Comparison of ENCODE assay signal across 13 cellular contexts in genomic region chr17:3765981-3766380, GRCh38. TPM values are rescaled to one million over a fixed set of nuclear protein-coding genes. Genes with fewer than 3 reads are reported as not detected.
A peak's percentile ranks its signal among the peaks of the same experiment; 100 is the strongest.
DNase-seq lines count a peak whose midpoint lies in the region; ATAC-seq, FAIRE-seq and TF ChIP-seq lines count a peak whose summit lies in the region.
"Had no signal": no experiment of that assay in that cellular context is flagged by ENCODE, and none has a peak within 500 bp of the region (broad histone marks: within the 10 kb centered on the region; RNA-seq: fewer than 3 reads in every experiment).

No MANE protein-coding gene starts in this region.

- no peak for ATAC-seq in CD4-positive, alpha-beta T cell (ENCODE audit: poor library complexity)
- no peak for ATAC-seq in HCT116
- no peak for ATAC-seq in PC-3

- H3K9me2 ChIP-seq in HCT116 (ENCODE audit: insufficient read depth) (no peaks in the 10 kb centered on the region), PC-3 (replicated peaks; ENCODE audit: low read length) (no peaks in the 10 kb centered on the region)

- intact Hi-C loops in CD4-positive, alpha-beta T cell (cut with DNase I, micrococcal nuclease), result no loop called here
- intact Hi-C loops in HCT116 (cut with micrococcal nuclease), result no loop called here
- intact Hi-C loops in PC-3 (cut with micrococcal nuclease), result no loop called here

- no peak overlapping the region for H4K8ac ChIP-seq in trophoblast cell (ENCODE audit: low read depth, low read length)

- H3K4me1 ChIP-seq in HCT116 (ENCODE audit: control insufficient read depth in 1 of 2, insufficient read depth in 2 of 2, low read length in 2 of 2) (peaks cover 0 to 17% of the 10 kb centered on the region in 2 experiments; a peak in 2 of 4 replicates), astrocyte (ENCODE audit: insufficient read depth, low read length) (peaks cover 16% of the 10 kb centered on the region), osteoblast (ENCODE audit: insufficient read depth, low read length) (no peaks in the 10 kb centered on the region), PC-3 (ENCODE audit: insufficient read depth, low read length) (no peaks in the 10 kb centered on the region), trophoblast cell (ENCODE audit: control insufficient read depth in 1 of 2, insufficient read depth in 2 of 2, low read length in 2 of 2) (no peaks in the 10 kb centered on the region)
- H3K4me1 ChIP-seq: BE2C had no signal

- no peaks in the 10 kb centered on the region for H3K9me3 ChIP-seq in CD4-positive, alpha-beta T cell (ENCODE audit: control insufficient read depth, low read length)
- H3K9me3 ChIP-seq in HCT116 (ENCODE audit: control insufficient read depth in 1 of 2, insufficient read depth in 1 of 2, low read depth in 1 of 2, low read length in 2 of 2), result no peaks in the 10 kb centered on the region
- no peaks in the 10 kb centered on the region for H3K9me3 ChIP-seq in astrocyte (ENCODE audit: insufficient read depth, low read depth, low read length)
- no peaks in the 10 kb centered on the region for H3K9me3 ChIP-seq in osteoblast (ENCODE audit: low read depth, low read length)
- no peaks in the 10 kb centered on the region for H3K9me3 ChIP-seq in PC-3 (ENCODE audit: low read length)
- H3K9me3 ChIP-seq in trophoblast cell (ENCODE audit: insufficient read depth, low read depth, low read length), result peaks cover 7% of the 10 kb centered on the region
- H3K9me3 ChIP-seq: BE2C, thoracic aorta had no signal

- no peak overlapping the region for H2AK5ac ChIP-seq in trophoblast cell (ENCODE audit: low read length)

- CTCF ChIA-PET in CD4-positive, alpha-beta T cell (lab: Charles Lee), result interaction anchor here (1.1 to 3.5 kb wide), 3 partner anchors 21 to 31 kb away, joined by 3 to 23 read pairs (median 5); no protein-coding TSS in a partner anchor
- CTCF ChIA-PET in HCT116 (lab: Charles Lee) (interaction anchor here (1.2 kb wide), 1 partner anchor 28 kb away, joined by 3 read pairs; no protein-coding TSS in a partner anchor), PC-3 (lab: Charles Lee) (no interaction called here)

- H3K4me1 Mint-ChIP-seq in CD4-positive, alpha-beta T cell (ENCODE audit: low read depth), result peaks cover 60% of the 10 kb centered on the region
- H3K4me1 Mint-ChIP-seq in astrocyte (ENCODE audit: low read depth, unreplicated experiment), result peaks cover 12% of the 10 kb centered on the region

- H3K4me3 ChIP-seq in HCT116 (replicated peaks in 1 of 2; ENCODE audit: low read depth in 1 of 2, low read length in 2 of 2), result 0 out of 4 replicates have a peak overlapping the region, but pooled peaks of 1 of the 2 experiments have one; percentile 25
- H3K4me3 ChIP-seq in astrocyte (ENCODE audit: insufficient read depth, low read depth, low read length), result no peak overlapping the region
- no peak overlapping the region for H3K4me3 ChIP-seq in osteoblast (ENCODE audit: insufficient read depth, low read length)
- no peak overlapping the region for H3K4me3 ChIP-seq in PC-3 (ENCODE audit: low read length)
- H3K4me3 ChIP-seq in trophoblast cell (ENCODE audit: low read depth, low read length), result no peak overlapping the region
- H3K4me3 ChIP-seq: thoracic aorta had no signal

- DNase-seq in CD4-positive, alpha-beta T cell, result no peak
- DNase-seq in HCT116 (ENCODE audit: low read depth, low spot score) (no peak), astrocyte (ENCODE audit: low read depth) (no peak), osteoblast (ENCODE audit: insufficient read length, low spot score, missing footprints) (peak; percentile 10), PC-3 (no peak), frontal cortex (ENCODE audit: low spot score in 2 of 2) (no peak), trophoblast cell (no peak)
- DNase-seq: BE2C, islet precursor cell, NCI-H187, SHP77 had no signal

- H3K36me3 ChIP-seq in HCT116 (ENCODE audit: control insufficient read depth in 1 of 2, insufficient read depth in 2 of 2, low read length in 2 of 2) (no peaks in the 10 kb centered on the region), astrocyte (ENCODE audit: insufficient read depth, low read length) (no peaks in the 10 kb centered on the region), osteoblast (ENCODE audit: insufficient read depth, low read length) (no peaks in the 10 kb centered on the region), PC-3 (ENCODE audit: low read depth, low read length) (no peaks in the 10 kb centered on the region), trophoblast cell (ENCODE audit: control insufficient read depth in 1 of 2, insufficient read depth in 2 of 2, low read length in 2 of 2) (no peaks in the 10 kb centered on the region)
- H3K36me3 ChIP-seq: BE2C, thoracic aorta had no signal

- H3K27me3 ChIP-seq in CD4-positive, alpha-beta T cell (ENCODE audit: control insufficient read depth, insufficient read depth, low read length), result no peaks in the 10 kb centered on the region
- H3K27me3 ChIP-seq in HCT116 (ENCODE audit: insufficient read depth, low read length) (no peaks in the 10 kb centered on the region), astrocyte (ENCODE audit: insufficient read depth, low read length) (no peaks in the 10 kb centered on the region), osteoblast (ENCODE audit: insufficient read depth, low read length) (no peaks in the 10 kb centered on the region), PC-3 (ENCODE audit: low read length) (no peaks in the 10 kb centered on the region), trophoblast cell (ENCODE audit: insufficient read depth, low read length) (no peaks in the 10 kb centered on the region)
- H3K27me3 ChIP-seq: BE2C had no signal

- TF ChIP-seq CTCF in CD4-positive, alpha-beta T cell (IDR thresholded peaks at IDR 0.05), result no peak
- TF ChIP-seq CTCF in HCT116 (IDR thresholded peaks at IDR 0.05 in 2 of 3, conservative IDR thresholded peaks at IDR 0.05 in 1 of 3; ENCODE audit: borderline replicate concordance in 1 of 3, insufficient read depth in 1 of 3, low read depth in 2 of 3, low read length in 2 of 3), result no peak
- no peak for TF ChIP-seq CTCF in astrocyte (IDR thresholded peaks at IDR 0.05; ENCODE audit: insufficient read depth, low read depth, low read length)
- no peak for TF ChIP-seq CTCF in osteoblast (IDR thresholded peaks at IDR 0.05; ENCODE audit: extremely low read depth, low read depth, low read length)
- no peak for TF ChIP-seq CTCF in PC-3 (conservative IDR thresholded peaks at IDR 0.05; ENCODE audit: low read depth, low read length)

- no CpG with 5 or more reads among the region's 9 CpGs for WGBS in trophoblast cell (ENCODE audit: extremely low coverage, insufficient coverage, insufficient read length)

- no peaks in the 10 kb centered on the region for H3F3A ChIP-seq in PC-3 (ENCODE audit: low read length, unreplicated experiment)

- H3K4me2 ChIP-seq in HCT116 (ENCODE audit: low read length), result peak overlapping the region; percentile 66
- peak overlapping the region; percentile 73 for H3K4me2 ChIP-seq in astrocyte (ENCODE audit: low read length)
- no peak overlapping the region for H3K4me2 ChIP-seq in osteoblast (ENCODE audit: insufficient read depth, low read length)
- H3K4me2 ChIP-seq in PC-3 (ENCODE audit: low read length), result no peak overlapping the region
- H3K4me2 ChIP-seq in trophoblast cell (ENCODE audit: low read length), result no peak overlapping the region

- H4K20me1 ChIP-seq in HCT116 (ENCODE audit: insufficient read depth) (no peaks in the 10 kb centered on the region), astrocyte (ENCODE audit: insufficient read depth, low read length) (no peaks in the 10 kb centered on the region), osteoblast (ENCODE audit: insufficient read depth, low read length) (no peaks in the 10 kb centered on the region), PC-3 (ENCODE audit: low read length) (no peaks in the 10 kb centered on the region)

- no peak overlapping the region for H2BK12ac ChIP-seq in trophoblast cell (ENCODE audit: low read length)

- no peaks in the 10 kb centered on the region for H3K79me2 ChIP-seq in HCT116 (ENCODE audit: insufficient read depth, low read length)
- no peaks in the 10 kb centered on the region for H3K79me2 ChIP-seq in astrocyte (ENCODE audit: insufficient read depth, low read length)
- H3K79me2 ChIP-seq in osteoblast (ENCODE audit: insufficient read depth, low read length), result no peaks in the 10 kb centered on the region
- H3K79me2 ChIP-seq in PC-3 (ENCODE audit: low read length), result no peaks in the 10 kb centered on the region
- H3K79me2 ChIP-seq in trophoblast cell (ENCODE audit: control insufficient read depth, insufficient read depth, low read length, poor library complexity), result no peaks in the 10 kb centered on the region

- BruUV-seq in HCT116 (replicated peaks; lab: Mats Ljungman, UMichigan), result no TSS peak
- BruUV-seq in PC-3 (replicated peaks; lab: Mats Ljungman, UMichigan), result no TSS peak

- POLR2A ChIA-PET in CD4-positive, alpha-beta T cell (lab: Charles Lee), result interaction anchor here (1.0 kb wide), 1 partner anchor 27 kb away, joined by 4 read pairs; no protein-coding TSS in a partner anchor
- POLR2A ChIA-PET in HCT116 (lab: Charles Lee) (no interaction called here), PC-3 (lab: Charles Lee; ENCODE audit: unreplicated experiment) (no interaction called here)

- no peaks in the 10 kb centered on the region for H3K27me3 Mint-ChIP-seq in CD4-positive, alpha-beta T cell
- H3K27me3 Mint-ChIP-seq in astrocyte (ENCODE audit: low read depth, unreplicated experiment), result peaks cover 9% of the 10 kb centered on the region

- H3K14ac ChIP-seq in trophoblast cell (ENCODE audit: low read length), result no peak overlapping the region

- peak overlapping the region; percentile 8; the same call in 1 of the 2 replicates for H3K9ac ChIP-seq in HCT116 (ENCODE audit: low read length)
- H3K9ac ChIP-seq in astrocyte (ENCODE audit: low read length), result no peak overlapping the region
- H3K9ac ChIP-seq in PC-3 (ENCODE audit: low read length), result no peak overlapping the region
- no peak overlapping the region for H3K9ac ChIP-seq in trophoblast cell (ENCODE audit: low read length)

- peak overlapping the region; percentile 92 for H3K27ac Mint-ChIP-seq in CD4-positive, alpha-beta T cell
- H3K27ac Mint-ChIP-seq in astrocyte (ENCODE audit: unreplicated experiment), result peak overlapping the region; percentile 60

- TF ChIP-seq RAD21 in HCT116 (IDR thresholded peaks at IDR 0.05; ENCODE audit: low read depth), result no peak

- no peaks in the 10 kb centered on the region for H3K79me1 ChIP-seq in trophoblast cell (ENCODE audit: low read length)

- no peak for TF ChIP-seq POLR2A in HCT116 (IDR thresholded peaks at IDR 0.05; ENCODE audit: borderline replicate concordance, extremely low read depth, insufficient read depth, insufficient read length)

- no peak overlapping the region for H3K18ac ChIP-seq in trophoblast cell (ENCODE audit: low read length)

- no peak overlapping the region for H3K4me3 Mint-ChIP-seq in CD4-positive, alpha-beta T cell
- no peak overlapping the region for H3K4me3 Mint-ChIP-seq in astrocyte (ENCODE audit: unreplicated experiment)
- H3K4me3 Mint-ChIP-seq: neural crest cell had no signal

- no peak overlapping the region for H2BK120ac ChIP-seq in trophoblast cell (ENCODE audit: insufficient read depth, low read length, poor library complexity)

- no peak for FAIRE-seq in astrocyte (lab: Jason Lieb, UNC)
- FAIRE-seq in frontal cortex (lab: Jason Lieb, UNC), result no peak

- H3K4ac ChIP-seq in trophoblast cell (ENCODE audit: low read depth, low read length), result no peak overlapping the region

- RAD21 ChIA-PET in HCT116 (lab: Charles Lee; ENCODE audit: low non-redundant PET in 1 of 2, low total read pairs in 2 of 2, uncharacterized antibody in 2 of 2, unreplicated experiment in 2 of 2), result no interaction called here

- no peak overlapping the region for H3K23ac ChIP-seq in trophoblast cell (ENCODE audit: low read length)

- H3K36me3 Mint-ChIP-seq in CD4-positive, alpha-beta T cell (ENCODE audit: low read depth), result no peaks in the 10 kb centered on the region
- H3K36me3 Mint-ChIP-seq in astrocyte (ENCODE audit: low read depth, unreplicated experiment), result peaks cover 7% of the 10 kb centered on the region

- H4K91ac ChIP-seq in trophoblast cell (ENCODE audit: low read depth, low read length), result no peak overlapping the region

- H2BK5ac ChIP-seq in trophoblast cell (ENCODE audit: low read depth, low read length, poor library complexity), result no peak overlapping the region

- H4K12ac ChIP-seq in trophoblast cell (ENCODE audit: low read depth, low read length), result no peak overlapping the region

- H2AFZ ChIP-seq in HCT116 (ENCODE audit: low read depth, low read length, poor library complexity, severe bottlenecking), result peak overlapping the region; percentile 68
- H2AFZ ChIP-seq in astrocyte (ENCODE audit: low read depth, low read length), result no peak overlapping the region
- no peak overlapping the region for H2AFZ ChIP-seq in osteoblast (ENCODE audit: low read length)
- H2AFZ ChIP-seq in PC-3 (ENCODE audit: low read length), result no peak overlapping the region
- H2AFZ ChIP-seq in trophoblast cell (ENCODE audit: insufficient read depth, low read length, poor library complexity), result no peak overlapping the region

- no peak overlapping the region for H3K27ac ChIP-seq in CD4-positive, alpha-beta T cell (ENCODE audit: low read depth, low read length)
- H3K27ac ChIP-seq in HCT116 (ENCODE audit: low read depth, low read length) (no peak overlapping the region), astrocyte (ENCODE audit: low read depth, low read length) (no peak overlapping the region), osteoblast (ENCODE audit: low read depth, low read length) (no peak overlapping the region), PC-3 (ENCODE audit: low read length) (no peak overlapping the region), trophoblast cell (ENCODE audit: low read depth, low read length) (no peak overlapping the region)
- H3K27ac ChIP-seq: thoracic aorta had no signal

- peaks cover 2% of the 10 kb centered on the region for H3K9me3 Mint-ChIP-seq in CD4-positive, alpha-beta T cell
- peaks cover 10% of the 10 kb centered on the region for H3K9me3 Mint-ChIP-seq in astrocyte (ENCODE audit: unreplicated experiment)
- H3K9me3 Mint-ChIP-seq: neural crest cell had no signal

RNA-seq across cellular contexts. Expression of gene ITGAE, which starts 35.0 kb away (rescaled TPM):
- total RNA-seq in CD4-positive, alpha-beta T cell, result 10 to 100 TPM; 15.8 to 18.3 TPM
- total RNA-seq in HCT116 (2021; ENCODE audit: unreplicated experiment) (19.9 TPM), astrocyte (23.3 and 30.9 TPM in 2 replicates), osteoblast (10.5 and 12.4 TPM in 2 replicates), PC-3 (2014; rRNA removed) (29.7 and 42.0 TPM in 2 replicates), frontal cortex (11.0 TPM)
- polyA plus RNA-seq in HCT116 (2012), result 33.2 and 38.5 TPM in 2 replicates
- polyA plus RNA-seq in trophoblast cell (2013), result 32.1 and 34.1 TPM in 2 replicates

RNA-seq across cellular contexts. Expression of gene HASPIN, which starts 42.3 kb away (rescaled TPM):
- under 1 TPM; 0.22 to 0.25 TPM for total RNA-seq in CD4-positive, alpha-beta T cell
- 19.6 TPM for total RNA-seq in HCT116 (2021; ENCODE audit: unreplicated experiment)
- polyA plus RNA-seq in HCT116 (2012), result 5.8 and 8.6 TPM in 2 replicates
- 1.7 and 2.4 TPM in 2 replicates for total RNA-seq in astrocyte
- total RNA-seq in osteoblast, result 1.4 and 1.5 TPM in 2 replicates
- total RNA-seq in PC-3 (2014; rRNA removed), result 10.6 and 12.7 TPM in 2 replicates
- 0.82 TPM for total RNA-seq in frontal cortex
- polyA plus RNA-seq in trophoblast cell (2013), result 10.1 and 10.2 TPM in 2 replicates

Comparison
In these comparisons a context has a peak if more than half of its experiments do, and no peak if none do; other contexts are left out.
1. H3K4me2 ChIP-seq: peak in HCT116 (single experiment) and astrocyte (single experiment); none in osteoblast (single experiment), PC-3 (single experiment) and trophoblast cell (single experiment).